Comparison of ENCODE assay signal across 18 cellular contexts in the genomic region with DNA sequence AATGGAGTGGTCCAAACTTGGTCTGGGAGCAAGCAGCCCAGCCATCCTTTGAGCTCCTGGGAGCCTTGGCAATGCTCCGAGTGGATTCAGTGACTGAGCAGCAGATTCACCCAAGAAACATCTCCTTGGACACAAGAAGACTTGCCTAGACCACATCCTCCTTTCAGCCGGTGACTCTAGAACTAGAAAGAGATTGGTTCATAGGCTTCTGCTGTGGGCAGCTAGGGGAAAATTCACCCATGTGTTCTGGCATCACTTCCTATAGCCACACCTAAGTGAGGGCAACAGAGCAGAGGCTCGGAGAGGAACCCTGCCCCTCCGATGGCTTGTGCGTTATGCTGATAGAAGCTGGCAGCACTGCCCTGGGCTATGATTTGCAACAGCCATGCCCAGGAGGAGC. TPM values are rescaled to one million over a fixed set of nuclear protein-coding genes. Genes with fewer than 3 reads are reported as not detected.
DNase-seq lines count a peak whose midpoint lies in the region; ATAC-seq and TF ChIP-seq lines count a peak whose summit lies in the region.
"Had no signal": no experiment of that assay in that cellular context is flagged by ENCODE, and none has a peak within 500 bp of the region (broad histone marks: within the 10 kb centered on the region; RNA-seq: fewer than 3 reads in every experiment).

No MANE protein-coding gene starts in this region.

- H3K9me3 ChIP-seq in OCI-LY1 (ENCODE audit: low read length) = no peaks in the 10 kb centered on the region

- H3K4me1 ChIP-seq in OCI-LY1 (ENCODE audit: insufficient read depth, low read length, severe bottlenecking) = peaks cover 50% of the 10 kb centered on the region

- H3K9me2 ChIP-seq in OCI-LY1 (ENCODE audit: low read depth, low read length) = no peaks in the 10 kb centered on the region

- H3K4me1 Mint-ChIP-seq in activated CD8-positive, alpha-beta memory T cell treated with anti-CD3 and anti-CD28 coated beads, Interleukin-2, amount 10 ng/mL, durations not matched to agents 7 days and 5 days = peaks cover 17% of the 10 kb centered on the region

- no peaks in the 10 kb centered on the region for H3F3A ChIP-seq in OCI-LY1 (ENCODE audit: insufficient read depth, low read length)

- peaks cover 30% of the 10 kb centered on the region for H3K36me3 Mint-ChIP-seq in activated CD8-positive, alpha-beta memory T cell treated with anti-CD3 and anti-CD28 coated beads, Interleukin-2, amount 10 ng/mL, durations not matched to agents 7 days and 5 days

- no peak overlapping the region for H3K4me3 ChIP-seq in OCI-LY1 (ENCODE audit: low read depth, low read length, poor library complexity, severe bottlenecking)
- H3K4me3 ChIP-seq in coronary artery = no peak overlapping the region

- H3K4me3 Mint-ChIP-seq in activated CD8-positive, alpha-beta memory T cell treated with anti-CD3 and anti-CD28 coated beads, Interleukin-2, amount 10 ng/mL, durations not matched to agents 7 days and 5 days = no peak overlapping the region
- H3K4me3 Mint-ChIP-seq: B cell; CD4-positive, alpha-beta T cell; H9 had no signal

- H4K20me1 ChIP-seq in OCI-LY1 (ENCODE audit: insufficient read depth, low read length) = no peaks in the 10 kb centered on the region

- H3K4me2 ChIP-seq in OCI-LY1 (ENCODE audit: low read length) = no peak overlapping the region

- no peaks in the 10 kb centered on the region for H3K79me2 ChIP-seq in OCI-LY1 (ENCODE audit: insufficient read depth, low read length)

- ATAC-seq in activated CD8-positive, alpha-beta memory T cell treated with anti-CD3 and anti-CD28 coated beads, Interleukin-2, amount 10 ng/mL, durations not matched to agents 7 days and 5 days = no peak

- peak overlapping the region; percentile 63 for H3K27ac Mint-ChIP-seq in activated CD8-positive, alpha-beta memory T cell treated with anti-CD3 and anti-CD28 coated beads, Interleukin-2, amount 10 ng/mL, durations not matched to agents 7 days and 5 days
- H3K27ac Mint-ChIP-seq: B cell; CD4-positive, alpha-beta T cell; H9 had no signal

- no peak overlapping the region for H3K9ac ChIP-seq in OCI-LY1 (ENCODE audit: low read length)

- no peaks in the 10 kb centered on the region for H3K27me3 Mint-ChIP-seq in activated CD8-positive, alpha-beta memory T cell treated with anti-CD3 and anti-CD28 coated beads, Interleukin-2, amount 10 ng/mL, durations not matched to agents 7 days and 5 days
- H3K27me3 Mint-ChIP-seq: B cell; CD4-positive, alpha-beta T cell; IgD-negative memory B cell had no signal

- no peak overlapping the region for H2AFZ ChIP-seq in OCI-LY1 (ENCODE audit: low read length)

- DNase-seq in activated CD8-positive, alpha-beta memory T cell treated with anti-CD3 and anti-CD28 coated beads, Interleukin-2, amount 10 ng/mL, durations not matched to agents 7 days and 5 days = no peak
- no peak for DNase-seq in activated CD8-positive, alpha-beta memory T cell treated with anti-CD3 and anti-CD28 coated beads for 24 hours
- peak; percentile 6 for DNase-seq in EL
- DNase-seq in coronary artery (ENCODE audit: low spot score) = peak; percentile 35
- no peak for DNase-seq in central memory CD4-positive, alpha-beta T cell
- DNase-seq in LoVo (ENCODE audit: low spot score) = no peak
- no peak for DNase-seq in activated naive CD4-positive, alpha-beta T cell treated with Interleukin-2 at 50 U/mL for 16 hours
- DNase-seq: 8988T; C1 segment of cervical spinal cord; CD4-positive, alpha-beta T cell; DMS79; GF-D8; GOT3; H9 had no signal

- peak overlapping the region; percentile 97 for H3K27ac ChIP-seq in OCI-LY1 (ENCODE audit: low read depth, low read length, poor library complexity, severe bottlenecking)
- no peak overlapping the region for H3K27ac ChIP-seq in coronary artery

- no peaks in the 10 kb centered on the region for H3K27me3 ChIP-seq in OCI-LY1 (ENCODE audit: insufficient read depth, low read length)

- TF ChIP-seq CTCF in OCI-LY1 (IDR thresholded peaks at IDR 0.05; ENCODE audit: low read length) (no peak), coronary artery (IDR thresholded peaks at IDR 0.05) (no peak)

- no peaks in the 10 kb centered on the region for H3K9me3 Mint-ChIP-seq in activated CD8-positive, alpha-beta memory T cell treated with anti-CD3 and anti-CD28 coated beads, Interleukin-2, amount 10 ng/mL, durations not matched to agents 7 days and 5 days (ENCODE audit: low read depth)
- H3K9me3 Mint-ChIP-seq: CD4-positive, alpha-beta T cell had no signal

- H3K36me3 ChIP-seq in OCI-LY1 (ENCODE audit: insufficient read depth, low read length) = peaks cover 39% of the 10 kb centered on the region

- CTCF ChIA-PET in activated CD8-positive, alpha-beta memory T cell treated with anti-CD3 and anti-CD28 coated beads, Interleukin-2, amount 10 ng/mL, durations not matched to agents 7 days and 5 days (lab: Charles Lee) = no interaction called here

RNA-seq across cellular contexts. Expression of a gene that starts 16.0 kb away (rescaled TPM):
- total RNA-seq in activated CD8-positive, alpha-beta memory T cell treated with anti-CD3 and anti-CD28 coated beads, Interleukin-2, amount 10 ng/mL, durations not matched to agents 7 days and 5 days = 10 to 100 TPM; 11.8 to 11.9 TPM

RNA-seq across cellular contexts. Expression of a gene that starts 28.4 kb away (rescaled TPM):
- total RNA-seq in activated CD8-positive, alpha-beta memory T cell treated with anti-CD3 and anti-CD28 coated beads, Interleukin-2, amount 10 ng/mL, durations not matched to agents 7 days and 5 days = not detected
- total RNA-seq: B cell; CD4-positive, alpha-beta T cell; H9; HT1080 had no signal

RNA-seq across cellular contexts. Expression of a gene that starts 51.2 kb away (rescaled TPM):
- not detected for total RNA-seq in activated CD8-positive, alpha-beta memory T cell treated with anti-CD3 and anti-CD28 coated beads, Interleukin-2, amount 10 ng/mL, durations not matched to agents 7 days and 5 days
- total RNA-seq: B cell; CD4-positive, alpha-beta T cell; H9 had no signal

Comparison
In these comparisons a context has a peak if more than half of its experiments do, and no peak if none do; other contexts are left out.
1. DNase-seq: peak in EL (single experiment) and coronary artery (single experiment); none in activated CD8-positive, alpha-beta memory T cell treated with anti-CD3 and anti-CD28 coated beads, Interleukin-2, amount 10 ng/mL, durations not matched to agents 7 days and 5 days (single experiment), activated CD8-positive, alpha-beta memory T cell treated with anti-CD3 and anti-CD28 coated beads for 24 hours (single experiment), central memory CD4-positive, alpha-beta T cell (single experiment), LoVo (single experiment) and activated naive CD4-positive, alpha-beta T cell treated with Interleukin-2 at 50 U/mL for 16 hours (single experiment).